Comparison of ENCODE assay signal across 8 cellular contexts in the genomic region with DNA sequence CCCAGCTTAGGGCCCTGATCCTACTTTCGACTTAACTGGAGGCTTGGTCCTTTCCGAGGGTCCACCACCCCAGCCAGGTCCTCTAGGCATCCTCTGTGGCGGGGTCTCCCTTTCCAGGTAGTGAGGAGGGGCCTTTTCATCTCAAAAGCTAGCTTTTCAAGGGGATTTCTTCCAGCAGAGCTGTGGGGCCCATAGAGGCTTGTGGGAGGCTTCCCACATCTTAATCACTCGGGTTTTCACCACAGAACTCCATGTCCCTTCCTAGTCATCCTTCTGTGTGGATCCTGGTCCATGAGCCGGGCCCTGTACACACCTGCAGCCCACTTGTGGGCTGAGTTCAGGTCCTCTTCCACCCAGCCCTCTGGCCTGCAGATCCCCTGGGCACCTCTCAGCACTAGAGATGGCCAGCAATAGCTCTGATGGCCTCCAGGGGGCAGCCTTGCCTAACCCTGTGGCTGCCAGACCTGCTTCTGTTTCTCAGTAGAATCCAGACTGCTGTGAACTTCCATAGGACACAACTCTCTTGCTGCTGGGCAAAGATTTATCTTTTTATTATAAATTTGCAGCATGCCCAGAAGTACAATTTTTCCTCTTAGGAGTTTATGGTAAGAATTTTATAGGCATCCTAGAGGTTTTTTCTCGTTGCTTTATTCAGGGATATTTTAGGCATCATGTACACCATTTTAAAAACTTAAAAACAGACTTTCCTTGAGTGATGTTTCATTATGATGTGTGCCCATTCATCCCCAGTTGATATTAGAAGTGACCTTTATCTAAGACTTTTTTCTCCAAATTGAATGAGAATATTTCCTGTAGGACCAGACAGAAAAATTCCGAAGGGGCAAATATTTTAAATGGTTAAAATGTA.
DNase-seq lines count a peak whose midpoint lies in the region; ATAC-seq and TF ChIP-seq lines count a peak whose summit lies in the region.

No MANE protein-coding gene starts in this region.

- no peak for TF ChIP-seq POLR2A in esophagus muscularis mucosa (IDR thresholded peaks at IDR 0.05; ENCODE audit: low read depth)

- H3K9me2 ChIP-seq in OCI-LY1 (ENCODE audit: low read depth, low read length), result no peaks in the 10 kb centered on the region

- H4K20me1 ChIP-seq in OCI-LY1 (ENCODE audit: insufficient read depth, low read length), result no peaks in the 10 kb centered on the region

- TF ChIP-seq CTCF in OCI-LY1 (IDR thresholded peaks at IDR 0.05; ENCODE audit: low read length), result peak; percentile 86
- peak in 2 of 3 experiments; percentile 85 to 91 for TF ChIP-seq CTCF in esophagus muscularis mucosa (IDR thresholded peaks at IDR 0.05)
- peak; percentile 95 for TF ChIP-seq CTCF in neural crest cell (conservative IDR thresholded peaks at IDR 0.05)

- peak; percentile 20 for DNase-seq in DMS114 treated with DMSO at 0.1 percent for 48 hours (lab: John Stamatoyannopoulos, UW; ENCODE audit: unreplicated experiment)
- DNase-seq in HT1080 (ENCODE audit: low read depth), result peak; percentile 75
- DNase-seq in activated T-cell treated with anti-CD3 and anti-CD28 coated beads for 4 hours, result peak; percentile 41
- no peak for DNase-seq in esophagus muscularis mucosa (ENCODE audit: extremely low spot score)
- peak; percentile 57 for DNase-seq in neural crest cell (ENCODE audit: low read depth, low spot score)
- DNase-seq in stromal cell of bone marrow (ENCODE audit: low read depth), result peak; percentile 35

- TF ChIP-seq EP300 in esophagus muscularis mucosa (IDR thresholded peaks at IDR 0.05), result no peak

- H3F3A ChIP-seq in OCI-LY1 (ENCODE audit: insufficient read depth, low read length), result no peaks in the 10 kb centered on the region

- H3K9me3 ChIP-seq in OCI-LY1 (ENCODE audit: low read length) (no peaks in the 10 kb centered on the region), esophagus muscularis mucosa (no peaks in the 10 kb centered on the region)

- peak; percentile 86 for ATAC-seq in GM21423 (IDR thresholded peaks at IDR 0.05; ENCODE audit: unreplicated experiment)

- peaks cover 10% of the 10 kb centered on the region for H3K4me1 Mint-ChIP-seq in neural crest cell

- H3K4me2 ChIP-seq in OCI-LY1 (ENCODE audit: low read length), result no peak overlapping the region

- no peak overlapping the region for H3K9ac ChIP-seq in OCI-LY1 (ENCODE audit: low read length)

- H2AFZ ChIP-seq in OCI-LY1 (ENCODE audit: low read length), result no peak overlapping the region

- intact Hi-C loops in esophagus muscularis mucosa (cut with DNase I), result loop anchor here (10.0 kb wide), 2 partner anchors 247 to 303 kb away; no protein-coding TSS in a partner anchor

- no peak overlapping the region for H3K4me3 ChIP-seq in OCI-LY1 (ENCODE audit: low read depth, low read length, poor library complexity, severe bottlenecking)
- H3K4me3 ChIP-seq in esophagus muscularis mucosa, result no peak overlapping the region

- no peaks in the 10 kb centered on the region for H3K36me3 ChIP-seq in OCI-LY1 (ENCODE audit: insufficient read depth, low read length)
- peaks cover 0 to 11% (median 5%) of the 10 kb centered on the region in 4 donors for H3K36me3 ChIP-seq in esophagus muscularis mucosa

- WGBS in esophagus muscularis mucosa, result 77% methylated on average over 7 of the region's 7 CpGs

- H3K4me1 ChIP-seq in OCI-LY1 (ENCODE audit: insufficient read depth, low read length, severe bottlenecking) (no peaks in the 10 kb centered on the region), esophagus muscularis mucosa (peaks cover 19 to 67% (median 54%) of the 10 kb centered on the region in 4 donors)

- no peaks in the 10 kb centered on the region for H3K27me3 Mint-ChIP-seq in neural crest cell (ENCODE audit: low read depth)

- no peaks in the 10 kb centered on the region for H3K79me2 ChIP-seq in OCI-LY1 (ENCODE audit: insufficient read depth, low read length)

- H3K27me3 ChIP-seq in OCI-LY1 (ENCODE audit: insufficient read depth, low read length) (no peaks in the 10 kb centered on the region), esophagus muscularis mucosa (no peaks in the 10 kb centered on the region)

- H3K36me3 Mint-ChIP-seq in neural crest cell (ENCODE audit: low read depth), result peaks cover 13% of the 10 kb centered on the region

- H3K9me3 Mint-ChIP-seq in neural crest cell, result no peaks in the 10 kb centered on the region

- H3K4me3 Mint-ChIP-seq in neural crest cell, result no peak overlapping the region

- H3K27ac ChIP-seq in OCI-LY1 (ENCODE audit: low read depth, low read length, poor library complexity, severe bottlenecking) (no peak overlapping the region), esophagus muscularis mucosa (replicated peaks in 1 of 4) (no peak overlapping the region)

- H3K27ac Mint-ChIP-seq in neural crest cell (ENCODE audit: unreplicated experiment), result no peak overlapping the region
